Comparison of ENCODE assay signal across 8 cellular contexts in the genomic region with DNA sequence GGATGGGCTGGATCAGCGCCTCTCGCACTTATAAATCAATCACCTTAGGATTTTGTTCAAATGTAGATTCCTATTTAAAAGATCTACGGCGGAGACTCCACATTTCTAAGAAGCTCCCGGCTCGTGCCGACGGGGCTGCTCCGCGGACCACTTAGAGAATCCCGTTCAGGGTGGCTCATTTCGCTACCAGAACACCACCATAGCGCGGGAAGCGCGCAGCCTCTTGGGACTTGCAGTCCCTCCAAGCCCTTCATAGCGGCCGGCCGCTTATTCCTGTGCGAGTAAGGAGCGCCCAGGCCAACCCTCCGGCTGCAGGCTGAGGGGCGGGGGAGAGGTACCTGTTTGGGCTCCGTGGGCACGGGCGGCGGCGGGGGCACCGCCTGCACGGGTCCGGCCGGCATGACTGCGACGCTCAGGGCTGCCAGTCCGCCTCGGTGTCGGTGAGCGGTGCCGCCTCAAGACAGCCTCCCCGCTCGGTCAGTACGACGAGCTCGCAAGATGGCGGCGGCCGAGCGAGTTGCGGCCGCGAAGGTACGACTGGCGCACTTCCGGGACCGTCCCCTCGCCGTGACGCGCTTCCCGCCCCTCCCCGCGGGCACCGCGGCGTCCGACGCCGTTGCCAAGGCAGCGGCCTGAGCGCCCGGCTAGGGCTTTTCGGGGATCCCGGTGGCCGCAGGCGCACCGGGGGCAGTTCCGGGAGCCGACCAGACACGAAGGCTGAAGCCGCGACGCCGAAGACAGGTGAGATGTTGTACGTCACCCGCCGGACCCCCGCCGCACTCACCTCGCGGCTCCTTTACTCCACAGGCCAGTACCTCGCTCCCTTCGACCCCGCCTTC. TPM values are rescaled to one million over a fixed set of nuclear protein-coding genes. Genes with fewer than 3 reads are reported as not detected.
DNase-seq lines count a peak whose midpoint lies in the region; ATAC-seq and TF ChIP-seq lines count a peak whose summit lies in the region.

A gene (plus strand): TSS at position 616 of the 839 bp plus-strand sequence. CDS start 8,994 bp downstream, outside the sequence.
A gene with protein sequence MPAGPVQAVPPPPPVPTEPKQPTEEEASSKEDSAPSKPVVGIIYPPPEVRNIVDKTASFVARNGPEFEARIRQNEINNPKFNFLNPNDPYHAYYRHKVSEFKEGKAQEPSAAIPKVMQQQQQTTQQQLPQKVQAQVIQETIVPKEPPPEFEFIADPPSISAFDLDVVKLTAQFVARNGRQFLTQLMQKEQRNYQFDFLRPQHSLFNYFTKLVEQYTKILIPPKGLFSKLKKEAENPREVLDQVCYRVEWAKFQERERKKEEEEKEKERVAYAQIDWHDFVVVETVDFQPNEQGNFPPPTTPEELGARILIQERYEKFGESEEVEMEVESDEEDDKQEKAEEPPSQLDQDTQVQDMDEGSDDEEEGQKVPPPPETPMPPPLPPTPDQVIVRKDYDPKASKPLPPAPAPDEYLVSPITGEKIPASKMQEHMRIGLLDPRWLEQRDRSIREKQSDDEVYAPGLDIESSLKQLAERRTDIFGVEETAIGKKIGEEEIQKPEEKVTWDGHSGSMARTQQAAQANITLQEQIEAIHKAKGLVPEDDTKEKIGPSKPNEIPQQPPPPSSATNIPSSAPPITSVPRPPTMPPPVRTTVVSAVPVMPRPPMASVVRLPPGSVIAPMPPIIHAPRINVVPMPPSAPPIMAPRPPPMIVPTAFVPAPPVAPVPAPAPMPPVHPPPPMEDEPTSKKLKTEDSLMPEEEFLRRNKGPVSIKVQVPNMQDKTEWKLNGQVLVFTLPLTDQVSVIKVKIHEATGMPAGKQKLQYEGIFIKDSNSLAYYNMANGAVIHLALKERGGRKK (minus strand): TSS at position 503 of the 839 bp plus-strand sequence. CDS start 102 bp downstream, at position 401.

- no peaks in the 10 kb centered on the region for H3K9me3 Mint-ChIP-seq in HFFc6
- no peaks in the 10 kb centered on the region for H3K9me3 Mint-ChIP-seq in activated naive CD4-positive, alpha-beta T cell treated with anti-CD3 and anti-CD28 coated beads, Interleukin-2, amount 50 U/mL, for 72 hours

- no peak for TF ChIP-seq EP300 in SK-N-SH (IDR thresholded peaks at IDR 0.05; ENCODE audit: borderline replicate concordance in 1 of 2, low read depth in 1 of 2, low read length in 1 of 2)

- no peaks in the 10 kb centered on the region for H3F3A ChIP-seq in SK-N-SH (replicated peaks; ENCODE audit: insufficient read depth)

- ATAC-seq in activated naive CD4-positive, alpha-beta T cell treated with anti-CD3 and anti-CD28 coated beads, Interleukin-2, amount 50 U/mL, for 72 hours: peak; percentile 92 to 97
- peak; percentile 97 for ATAC-seq in omental fat pad (ENCODE audit: low FRiP score)

- H3K4me1 ChIP-seq in SK-N-SH (ENCODE audit: control insufficient read depth in 1 of 2, insufficient read depth in 2 of 2, low read depth in 1 of 2, low read length in 1 of 2): peaks cover 12 to 14% of the 10 kb centered on the region in 2 experiments; a peak in 2 of 4 replicates

- TF ChIP-seq CTCF in GM10248 (IDR thresholded peaks at IDR 0.05; ENCODE audit: control extremely low read depth, extremely low read depth, low read depth, missing control alignments): no peak
- TF ChIP-seq CTCF in HFFc6 (IDR thresholded peaks at IDR 0.05): no peak
- no peak for TF ChIP-seq CTCF in SK-N-SH (IDR thresholded peaks at IDR 0.05)
- TF ChIP-seq CTCF in omental fat pad (IDR thresholded peaks at IDR 0.05): no peak

- no peaks in the 10 kb centered on the region for H3K9me3 ChIP-seq in SK-N-SH

- H3K27me3 ChIP-seq in SK-N-SH (ENCODE audit: insufficient read depth): no peaks in the 10 kb centered on the region

- H3K4me3 ChIP-seq in SK-N-SH (ENCODE audit: low read depth in 2 of 2, low read length in 1 of 2): peak within 1 kb of the TSS; percentile 79 to 95

- peak; percentile 97 for DNase-seq in GM10248 (ENCODE audit: extremely low spot score)
- peak; percentile 88 for DNase-seq in HFFc6
- peak; percentile 90 for DNase-seq in NAMALWA (ENCODE audit: low spot score)
- peak; percentile 96 for DNase-seq in SK-N-SH
- DNase-seq in activated naive CD4-positive, alpha-beta T cell treated with anti-CD3 and anti-CD28 coated beads, Interleukin-2, amount 50 U/mL, for 72 hours (ENCODE audit: low spot score in 2 of 2): peak; percentile 87 to 88
- DNase-seq in glomerular visceral epithelial cell (ENCODE audit: extremely low spot score): peak; percentile 80
- DNase-seq in omental fat pad (ENCODE audit: low spot score): peak; percentile 58

- peak within 1 kb of the TSS; percentile 96 for H3K27ac Mint-ChIP-seq in HFFc6
- peak within 1 kb of the TSS; percentile 93 to 97 for H3K27ac Mint-ChIP-seq in activated naive CD4-positive, alpha-beta T cell treated with anti-CD3 and anti-CD28 coated beads, Interleukin-2, amount 50 U/mL, for 72 hours

- peaks cover 17 to 19% of the 10 kb centered on the region in 2 experiments for H3K36me3 ChIP-seq in SK-N-SH (replicated peaks in 1 of 2; ENCODE audit: control insufficient read depth in 1 of 2, insufficient read depth in 2 of 2, low read length in 1 of 2)

- 1% methylated on average over 9 of the region's 93 CpGs for WGBS in SK-N-SH (ENCODE audit: low lambda C conversion rate)

- H2AFZ ChIP-seq in SK-N-SH (ENCODE audit: low read depth): peak within 1 kb of the TSS; percentile 95

- peak within 1 kb of the TSS; percentile 93 to 95 for H3K27ac ChIP-seq in SK-N-SH (ENCODE audit: low read depth in 2 of 2, low read length in 1 of 2)
- H3K27ac ChIP-seq in temporal lobe (ENCODE audit: low read depth, low read length): peak within 1 kb of the TSS; percentile 74

- H3K9ac ChIP-seq in SK-N-SH: peak within 1 kb of the TSS; percentile 99

- peak within 1 kb of the TSS; percentile 92 for H3K4me2 ChIP-seq in SK-N-SH

- H3K79me2 ChIP-seq in SK-N-SH (ENCODE audit: insufficient read depth): peaks cover 47% of the 10 kb centered on the region

- peak within 1 kb of the TSS; percentile 98 for H3K4me3 Mint-ChIP-seq in HFFc6

- no peaks in the 10 kb centered on the region for H3K9me2 ChIP-seq in SK-N-SH

- CTCF ChIA-PET in GM10248 (lab: Yijun Ruan, JAX) (interaction anchor here (0.6 to 3.9 kb wide), 8 partner anchors 9 to 93 kb away, joined by 3 to 20 read pairs (median 4); a partner anchor contains a TSS), SK-N-SH (lab: Yijun Ruan, JAX) (interaction anchor here (1.0 to 2.2 kb wide), 3 partner anchors 11 to 71 kb away, joined by 3 to 15 read pairs (median 3); a partner anchor contains a TSS)

- H3K36me3 Mint-ChIP-seq in HFFc6 (ENCODE audit: low read depth): peaks cover 15% of the 10 kb centered on the region
- peaks cover 17 to 25% of the 10 kb centered on the region in 2 donors for H3K36me3 Mint-ChIP-seq in activated naive CD4-positive, alpha-beta T cell treated with anti-CD3 and anti-CD28 coated beads, Interleukin-2, amount 50 U/mL, for 72 hours

- TF ChIP-seq RAD21 in SK-N-SH (IDR thresholded peaks at IDR 0.05; ENCODE audit: low read length): no peak

- peaks cover 2% of the 10 kb centered on the region; the same call in 1 of the 2 replicates for H3K27me3 Mint-ChIP-seq in HFFc6 (ENCODE audit: insufficient read depth)

- H3K4me1 Mint-ChIP-seq in HFFc6 (ENCODE audit: low read depth): peaks cover 36% of the 10 kb centered on the region

- POLR2A ChIA-PET in GM10248 (lab: Yijun Ruan, JAX): interaction anchor here (0.7 to 1.3 kb wide), 4 partner anchors 19 to 724 kb away, joined by 3 to 4 read pairs (median 3); a partner anchor contains a TSS
- POLR2A ChIA-PET in SK-N-SH (lab: Yijun Ruan, JAX): interaction anchor here (0.6 to 1.7 kb wide), 14 partner anchors 10 to 70 kb away, joined by 3 to 8 read pairs (median 5); a partner anchor contains a TSS

- peaks cover 31% of the 10 kb centered on the region for H4K20me1 ChIP-seq in SK-N-SH (ENCODE audit: insufficient read depth)

TF ChIP-seq in SK-N-SH, 30 proteins besides CTCF, POLR2A, EP300 and RAD21 (continues in another document):
- TF ChIP-seq MXI1 (IDR thresholded peaks at IDR 0.05; ENCODE audit: low read depth, low read length) (peak; percentile 84), SMC3 (IDR thresholded peaks at IDR 0.05; ENCODE audit: low read depth, low read length) (no peak), NRF1 (IDR thresholded peaks at IDR 0.05; ENCODE audit: low read depth, low read length) (no peak), RFX5 (IDR thresholded peaks at IDR 0.05; ENCODE audit: low read length) (no peak), JUND (IDR thresholded peaks at IDR 0.05) (no peak), ELF1 (IDR thresholded peaks at IDR 0.05) (peak; percentile 81)
- TF ChIP-seq, protein P1, sequence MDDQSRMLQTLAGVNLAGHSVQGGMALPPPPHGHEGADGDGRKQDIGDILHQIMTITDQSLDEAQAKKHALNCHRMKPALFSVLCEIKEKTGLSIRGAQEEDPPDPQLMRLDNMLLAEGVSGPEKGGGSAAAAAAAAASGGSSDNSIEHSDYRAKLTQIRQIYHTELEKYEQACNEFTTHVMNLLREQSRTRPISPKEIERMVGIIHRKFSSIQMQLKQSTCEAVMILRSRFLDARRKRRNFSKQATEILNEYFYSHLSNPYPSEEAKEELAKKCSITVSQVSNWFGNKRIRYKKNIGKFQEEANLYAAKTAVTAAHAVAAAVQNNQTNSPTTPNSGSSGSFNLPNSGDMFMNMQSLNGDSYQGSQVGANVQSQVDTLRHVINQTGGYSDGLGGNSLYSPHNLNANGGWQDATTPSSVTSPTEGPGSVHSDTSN (IDR thresholded peaks at IDR 0.05): no peak

RNA-seq across cellular contexts. Expression of the first gene that starts in this region (rescaled TPM):
- 1 to 10 TPM; 1.4 to 1.6 (median 1.5) TPM for total RNA-seq in HFFc6 (2021; fragmentation: NEBNext Ultra II Directional; extraction: Animal tissue kit (Norgen Biotek cat#: 25700))
- 5.8 and 7.9 TPM in 2 replicates for polyA plus RNA-seq in SK-N-SH (2012; rRNA removed)
- 3.3 and 5.5 TPM in 2 replicates for polyA plus RNA-seq in SK-N-SH (2012; cell fraction: cytosol; rRNA removed)
- 8.3 and 9.8 TPM in 2 replicates for polyA plus RNA-seq in SK-N-SH (2012; cell fraction: nucleus; rRNA removed)
- total RNA-seq in activated naive CD4-positive, alpha-beta T cell treated with anti-CD3 and anti-CD28 coated beads, Interleukin-2, amount 50 U/mL, for 72 hours: 1 to 10 TPM in 1 of 2 donors, not detected in 1; 2.9 TPM
- total RNA-seq in omental fat pad: 1 to 10 TPM in 3 of 4 donors, under 1 TPM in 1; 0.95 to 2.7 (median 1.8) TPM
- total RNA-seq in temporal lobe: 3.4 TPM

RNA-seq across cellular contexts. Expression of the second gene that starts in this region (rescaled TPM):
- total RNA-seq in HFFc6 (2021; fragmentation: NEBNext Ultra II Directional; extraction: Animal tissue kit (Norgen Biotek cat#: 25700)): 100 to 1,000 TPM; 166 to 197 (median 181) TPM
- polyA plus RNA-seq in SK-N-SH (2012; rRNA removed): 37.5 and 75.2 TPM in 2 replicates
- 57.9 and 75.1 TPM in 2 replicates for polyA plus RNA-seq in SK-N-SH (2012; cell fraction: cytosol; rRNA removed)
- 121 and 150 TPM in 2 replicates for polyA plus RNA-seq in SK-N-SH (2012; cell fraction: nucleus; rRNA removed)
- 100 to 1,000 TPM; 229 to 281 TPM for total RNA-seq in activated naive CD4-positive, alpha-beta T cell treated with anti-CD3 and anti-CD28 coated beads, Interleukin-2, amount 50 U/mL, for 72 hours
- 10 to 100 TPM; 38.5 to 71.7 (median 60.4) TPM for total RNA-seq in omental fat pad
- total RNA-seq in temporal lobe: 18.2 TPM

Comparison
In these comparisons a context has a peak if more than half of its experiments do, and no peak if none do; other contexts are left out.
1. Peak in every context shown above with its lines: DNase-seq, ATAC-seq, H3K4me3 ChIP-seq and H3K27ac ChIP-seq.